In the genomic region with DNA sequence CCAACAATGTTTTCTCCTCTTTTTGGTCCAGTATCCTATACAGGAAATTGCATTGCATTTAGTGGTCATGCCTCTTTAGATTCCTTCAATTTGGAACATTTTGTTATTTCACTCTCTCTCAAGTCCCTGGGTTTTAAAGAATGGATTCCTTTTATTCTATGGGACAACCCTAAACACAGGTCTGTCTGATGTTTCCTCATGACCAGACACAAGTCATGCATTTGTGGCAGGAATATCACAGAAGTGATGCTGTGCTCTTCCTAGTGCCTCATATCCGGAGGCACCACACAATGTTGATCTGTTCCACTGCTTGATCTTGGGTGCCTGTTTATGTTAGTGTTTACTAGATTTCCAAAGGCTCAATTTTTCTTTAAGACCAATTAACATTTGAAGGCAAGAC, we compare ENCODE assay signal across 20 cellular contexts.
DNase-seq lines count a peak whose midpoint lies in the region; TF ChIP-seq lines count a peak whose summit lies in the region.
"Had no signal": no experiment of that assay in that cellular context is flagged by ENCODE, and none has a peak within 500 bp of the region (broad histone marks: within the 10 kb centered on the region; RNA-seq: fewer than 3 reads in every experiment).

No MANE protein-coding gene starts in this region.

- POLR2A ChIA-PET in HEK293 (lab: Yijun Ruan, JAX) = no interaction called here

- no peaks in the 10 kb centered on the region for H3K9me3 Mint-ChIP-seq in activated naive CD8-positive, alpha-beta T cell (ENCODE audit: low read depth)
- peaks cover 2% of the 10 kb centered on the region for H3K9me3 Mint-ChIP-seq in activated naive CD8-positive, alpha-beta T cell treated with anti-CD3 and anti-CD28 coated beads for 36 hours
- H3K9me3 Mint-ChIP-seq: CD8-positive, alpha-beta memory T cell had no signal

- no peak for DNase-seq in activated naive CD8-positive, alpha-beta T cell treated with anti-CD3 and anti-CD28 coated beads for 36 hours
- DNase-seq in foreskin melanocyte (peak; percentile 82), DMS153 treated with DMSO at 0.1 percent for 48 hours (lab: John Stamatoyannopoulos, UW; ENCODE audit: unreplicated experiment) (no peak), SJCRH30 (no peak)
- DNase-seq: 8988T; ACHN; BE2C; C1 segment of cervical spinal cord; CD4-positive, alpha-beta memory T cell; CD4-positive, CD25-positive, alpha-beta regulatory T cell; CD8-positive, alpha-beta memory T cell; COR-L47; DMS 273 treated with DMSO at 0.1 percent for 48 hours; DMS153; DMS79 treated with DMSO at 0.1 percent for 48 hours; GF-D8 had no signal

- no peak overlapping the region for H3K4me3 Mint-ChIP-seq in activated naive CD8-positive, alpha-beta T cell
- H3K4me3 Mint-ChIP-seq in activated naive CD8-positive, alpha-beta T cell treated with anti-CD3 and anti-CD28 coated beads for 36 hours = no peak overlapping the region
- H3K4me3 Mint-ChIP-seq: CD14-positive monocyte; CD4-positive, alpha-beta memory T cell; CD4-positive, CD25-positive, alpha-beta regulatory T cell; CD8-positive, alpha-beta memory T cell had no signal

- H3K27me3 ChIP-seq in SJCRH30 = no peaks in the 10 kb centered on the region
- H3K27me3 ChIP-seq: BE2C, BLaER1 had no signal

- peaks cover 9% of the 10 kb centered on the region for H3K4me1 Mint-ChIP-seq in activated naive CD8-positive, alpha-beta T cell (ENCODE audit: low read depth)
- H3K4me1 Mint-ChIP-seq in activated naive CD8-positive, alpha-beta T cell treated with anti-CD3 and anti-CD28 coated beads for 36 hours = peaks cover 10% of the 10 kb centered on the region
- H3K4me1 Mint-ChIP-seq: CD14-positive monocyte; CD4-positive, alpha-beta memory T cell; CD4-positive, CD25-positive, alpha-beta regulatory T cell; CD8-positive, alpha-beta memory T cell had no signal

- CTCF ChIA-PET in HEK293 (lab: Yijun Ruan, JAX) = no interaction called here

- peaks cover 8% of the 10 kb centered on the region for H3K27me3 Mint-ChIP-seq in activated naive CD8-positive, alpha-beta T cell
- peaks cover 10% of the 10 kb centered on the region for H3K27me3 Mint-ChIP-seq in activated naive CD8-positive, alpha-beta T cell treated with anti-CD3 and anti-CD28 coated beads for 36 hours

- H3K27ac Mint-ChIP-seq in activated naive CD8-positive, alpha-beta T cell = peak overlapping the region; percentile 14
- H3K27ac Mint-ChIP-seq in activated naive CD8-positive, alpha-beta T cell treated with anti-CD3 and anti-CD28 coated beads for 36 hours = no peak overlapping the region
- H3K27ac Mint-ChIP-seq: CD14-positive monocyte; CD4-positive, alpha-beta memory T cell; CD4-positive, CD25-positive, alpha-beta regulatory T cell; CD8-positive, alpha-beta memory T cell had no signal

- no peak for TF ChIP-seq CTCF in HEK293 (tag by site-specific recombination; IDR thresholded peaks at IDR 0.05)

- H3K36me3 ChIP-seq in HEK293 (ENCODE audit: control insufficient read depth in 2 of 2, insufficient read depth in 1 of 2, low read length in 2 of 2) (no peaks in the 10 kb centered on the region), SJCRH30 (no peaks in the 10 kb centered on the region)
- H3K36me3 ChIP-seq: BE2C, BLaER1 had no signal

- H3K4me3 ChIP-seq in HEK293 (ENCODE audit: low read depth, low read length) (no peak overlapping the region), SJCRH30 (no peak overlapping the region)
- H3K4me3 ChIP-seq: BLaER1 had no signal

- H3K36me3 Mint-ChIP-seq in activated naive CD8-positive, alpha-beta T cell = no peaks in the 10 kb centered on the region
- H3K36me3 Mint-ChIP-seq in activated naive CD8-positive, alpha-beta T cell treated with anti-CD3 and anti-CD28 coated beads for 36 hours = no peaks in the 10 kb centered on the region
- H3K36me3 Mint-ChIP-seq: CD14-positive monocyte; CD4-positive, CD25-positive, alpha-beta regulatory T cell had no signal

- H3K4me1 ChIP-seq in HEK293 (ENCODE audit: control insufficient read depth, insufficient read depth, low read length) = no peaks in the 10 kb centered on the region
- 0 out of 2 replicates have a peak, but pooled peaks cover 4% of the 10 kb centered on the region for H3K4me1 ChIP-seq in SJCRH30
- H3K4me1 ChIP-seq: BLaER1 had no signal

- H3K9me3 ChIP-seq in HEK293 (ENCODE audit: control insufficient read depth, insufficient read depth, low read depth, low read length) = no peaks in the 10 kb centered on the region
- no peaks in the 10 kb centered on the region for H3K9me3 ChIP-seq in SJCRH30 (replicated peaks)
- H3K9me3 ChIP-seq: BE2C, BLaER1 had no signal

- no peak overlapping the region for H3K27ac ChIP-seq in HEK293 (ENCODE audit: extremely low read depth, low read depth, low read length)
- H3K27ac ChIP-seq in SJCRH30 = no peak overlapping the region
- H3K27ac ChIP-seq: BLaER1 had no signal

TF ChIP-seq in HEK293, 187 proteins besides CTCF, POLR2A, EP300 and RAD21:
- TF ChIP-seq TCF7L2 (IDR thresholded peaks at IDR 0.05; ENCODE audit: borderline replicate concordance, low read depth, low read length) (no peak), SETDB1 (IDR thresholded peaks at IDR 0.05; ENCODE audit: insufficient read length, low read length) (peak; percentile 24)
